Comparison of ENCODE assay signal across 8 cellular contexts in genomic region chr15:67520976-67521769, GRCh38. TPM values are rescaled to one million over a fixed set of nuclear protein-coding genes. Genes with fewer than 3 reads are reported as not detected.
DNase-seq lines count a peak whose midpoint lies in the region; ATAC-seq and TF ChIP-seq lines count a peak whose summit lies in the region.

Gene C15orf61, plus strand, starts transcription at chr15:67521131. Its CDS starts 118 bp downstream, at chr15:67521249.

- no peak for TF ChIP-seq POLR2A in stomach (IDR thresholded peaks at IDR 0.05)

- peaks cover 0 to 12% (median 2%) of the 10 kb centered on the region in 4 donors for H3K36me3 ChIP-seq in stomach

- no peaks in the 10 kb centered on the region for H3K9me3 Mint-ChIP-seq in neural crest cell

- peaks cover 14 to 43% (median 30%) of the 10 kb centered on the region in 4 donors for H3K4me1 ChIP-seq in stomach

- no peaks in the 10 kb centered on the region for H3K9me3 ChIP-seq in stomach

- H3K4me3 ChIP-seq in fibroblast of villous mesenchyme (ENCODE audit: low read depth, low read length) (peak within 1 kb of the TSS; percentile 78), stomach (peak within 1 kb of the TSS; percentile 66 to 84 (median 76))

- no peaks in the 10 kb centered on the region for H3K27me3 ChIP-seq in stomach

- H3K27ac Mint-ChIP-seq in neural crest cell (ENCODE audit: unreplicated experiment) = peak within 1 kb of the TSS; percentile 99

- 0 to 2% (median 1%) methylated on average over 9 to 97 of the region's 97 CpGs for WGBS in stomach, 5 donors

- ATAC-seq in GM21786 (IDR thresholded peaks at IDR 0.05; ENCODE audit: unreplicated experiment) = peak; percentile 64

- H3K27ac ChIP-seq in RWPE1 (peak within 1 kb of the TSS; percentile 97), stomach (peak within 1 kb of the TSS; percentile 95 to 98 (median 96))

- no peaks in the 10 kb centered on the region for H3K36me3 Mint-ChIP-seq in neural crest cell (ENCODE audit: low read depth)

- H3K27me3 Mint-ChIP-seq in neural crest cell (ENCODE audit: low read depth) = no peaks in the 10 kb centered on the region

- POLR2A ChIA-PET in RWPE1 (lab: Yijun Ruan, JAX; ENCODE audit: low non-redundant PET) = interaction anchor here (0.6 kb wide), 2 partner anchors 445 to 591 kb away, joined by 3 to 4 read pairs; no protein-coding TSS in a partner anchor

- TF ChIP-seq EP300 in stomach (IDR thresholded peaks at IDR 0.05) = no peak

- H3K4me3 Mint-ChIP-seq in neural crest cell = peak within 1 kb of the TSS; percentile 89

- intact Hi-C loops in stomach (cut with DNase I; ENCODE audit: low total_unique reads) = no loop called here

- H3K4me1 Mint-ChIP-seq in neural crest cell = peaks cover 25% of the 10 kb centered on the region

- DNase-seq in ELR (ENCODE audit: low read depth) = peak; percentile 83
- peak; percentile 69 for DNase-seq in KG1 (lab: John Stamatoyannopoulos, UW)
- DNase-seq in RWPE1 (ENCODE audit: low spot score) = peak; percentile 95
- DNase-seq in activated effector memory CD4-positive, alpha-beta T cell treated with anti-CD3 and anti-CD28 coated beads, Interleukin-2, amount 50 U/mL, for 16 hours = peak; percentile 95
- peak; percentile 79 for DNase-seq in fibroblast of villous mesenchyme (ENCODE audit: low read depth)
- DNase-seq in neural crest cell (ENCODE audit: low read depth, low spot score) = peak; percentile 71
- peak; percentile 91 for DNase-seq in stomach

- CTCF ChIA-PET in RWPE1 (lab: Yijun Ruan, JAX) = interaction anchor here (0.6 to 0.7 kb wide), 2 partner anchors 25 to 576 kb away, joined by 3 read pairs; no protein-coding TSS in a partner anchor

- TF ChIP-seq CTCF in RWPE1 (conservative IDR thresholded peaks at IDR 0.05; ENCODE audit: low read depth) = 0 out of 2 replicates have a peak, but pooled peaks have one; percentile 13
- no peak for TF ChIP-seq CTCF in fibroblast of villous mesenchyme (IDR thresholded peaks at IDR 0.05; ENCODE audit: insufficient read depth, low read depth, low read length)
- TF ChIP-seq CTCF in neural crest cell (conservative IDR thresholded peaks at IDR 0.05) = no peak
- TF ChIP-seq CTCF in stomach (IDR thresholded peaks at IDR 0.05) = no peak

RNA-seq across cellular contexts. Expression of gene C15orf61, which starts in this region (rescaled TPM):
- total RNA-seq in fibroblast of villous mesenchyme = 2.6 and 3.2 TPM in 2 replicates
- total RNA-seq in neural crest cell = 6.8 and 7.6 TPM in 2 replicates
- total RNA-seq in stomach = 10 to 100 TPM in 1 of 5 donors, 1 to 10 TPM in 2, under 1 TPM in 2; 0.14 to 19.4 (median 1.3) TPM
- polyA plus RNA-seq in stomach = 1 to 10 TPM; 1.7 to 2.9 (median 2.5) TPM

Comparison
In these comparisons a context has a peak if more than half of its experiments do, and no peak if none do; other contexts are left out.
1. Peak in every context shown above with its lines: DNase-seq, ATAC-seq, H3K4me3 ChIP-seq and H3K27ac ChIP-seq.